ENCODE assay signal across 20 cellular contexts in the genomic region with DNA sequence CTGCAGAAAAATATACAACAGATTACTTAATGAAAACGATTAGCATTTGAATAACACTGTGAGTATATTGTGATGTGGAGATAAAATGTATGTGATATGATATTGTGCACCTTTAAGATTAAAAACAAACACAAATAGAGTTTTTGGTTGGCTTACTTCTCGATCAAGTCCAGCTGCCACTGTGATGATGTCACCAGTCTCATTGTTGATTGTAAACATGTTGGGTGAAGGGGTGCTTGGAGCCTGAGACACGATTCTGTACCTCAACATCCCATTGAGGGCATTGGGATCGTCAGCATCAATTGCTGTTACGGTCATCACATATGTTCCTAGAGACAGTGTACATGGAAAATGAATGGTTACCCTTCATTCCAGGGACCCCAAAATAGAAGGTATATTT.
A peak's percentile ranks its signal among the peaks of the same experiment; 100 is the strongest.
DNase-seq lines count a peak whose midpoint lies in the region; ATAC-seq, FAIRE-seq and TF ChIP-seq lines count a peak whose summit lies in the region.
"Had no signal": no experiment of that assay in that cellular context is flagged by ENCODE, and none has a peak within 500 bp of the region (broad histone marks: within the 10 kb centered on the region; RNA-seq: fewer than 3 reads in every experiment).

No MANE protein-coding gene starts in this region.

- H3K27ac Mint-ChIP-seq in natural killer cell treated with Interleukin-12 subunit alpha and Interleukin-12 subunit beta and Interleukin-15 and Interleukin-18, amount 100 ng/mL, for 72 hours, result no peak overlapping the region

- H3K4me1 Mint-ChIP-seq in natural killer cell treated with Interleukin-12 subunit alpha and Interleukin-12 subunit beta and Interleukin-15 and Interleukin-18, amount 100 ng/mL, for 72 hours (ENCODE audit: low read depth in 2 of 2), result no peaks in the 10 kb centered on the region

- no peaks in the 10 kb centered on the region for H3K27me3 ChIP-seq in left ventricle myocardium inferior (ENCODE audit: low read depth)
- no peaks in the 10 kb centered on the region for H3K27me3 ChIP-seq in testis
- H3K27me3 ChIP-seq: SJSA1 had no signal

- H3K9me3 Mint-ChIP-seq in natural killer cell treated with Interleukin-12 subunit alpha and Interleukin-12 subunit beta and Interleukin-15 and Interleukin-18, amount 100 ng/mL, for 72 hours, result peaks cover 3% of the 10 kb centered on the region

- ATAC-seq in Right ventricle myocardium superior (ENCODE audit: poor library complexity), result no peak
- ATAC-seq in natural killer cell treated with Interleukin-12 subunit alpha and Interleukin-12 subunit beta and Interleukin-15 and Interleukin-18, amount 100 ng/mL, for 72 hours, result no peak
- ATAC-seq: K562, PC-3 had no signal

- TF ChIP-seq CTCF in left ventricle myocardium inferior (IDR thresholded peaks at IDR 0.05; ENCODE audit: borderline replicate concordance) (no peak), testis (IDR thresholded peaks at IDR 0.05) (no peak)

- TF ChIP-seq POLR2A in testis (IDR thresholded peaks at IDR 0.05), result no peak

- no peak for FAIRE-seq in frontal cortex (lab: Jason Lieb, UNC)
- FAIRE-seq: A204.1, GM12891, GM18507, K562 had no signal

- H3K36me3 Mint-ChIP-seq in natural killer cell treated with Interleukin-12 subunit alpha and Interleukin-12 subunit beta and Interleukin-15 and Interleukin-18, amount 100 ng/mL, for 72 hours, result no peaks in the 10 kb centered on the region

- no peaks in the 10 kb centered on the region for H3K9me3 ChIP-seq in left ventricle myocardium inferior (replicated peaks)
- H3K9me3 ChIP-seq in testis, result no peaks in the 10 kb centered on the region
- H3K9me3 ChIP-seq: SJSA1 had no signal

- H3K4me3 ChIP-seq in left ventricle myocardium inferior (no peak overlapping the region), testis (no peak overlapping the region)
- H3K4me3 ChIP-seq: K562, SJSA1 had no signal

- DNase-seq in left ventricle myocardium inferior, result no peak
- DNase-seq in Right ventricle myocardium superior, result no peak
- peak; percentile 44 for DNase-seq in inferior parietal cortex (ENCODE audit: extremely low spot score)
- peak; percentile 68 for DNase-seq in superior temporal gyrus (ENCODE audit: extremely low spot score)
- no peak for DNase-seq in testis
- DNase-seq in frontal cortex (ENCODE audit: low spot score in 2 of 2), result no peak
- no peak for DNase-seq in natural killer cell treated with Interleukin-12 subunit alpha and Interleukin-12 subunit beta and Interleukin-15 and Interleukin-18, amount 100 ng/mL, for 72 hours (ENCODE audit: low spot score)
- DNase-seq: COR-L47, GOT3, NCI-H1436, NCI-H2029, NCI-H510A, NCI-H774, PC-3 had no signal

- H3K27ac ChIP-seq in left ventricle myocardium inferior (replicated peaks) (peak overlapping the region; percentile 68), angular gyrus (ENCODE audit: low read depth, low read length) (peak overlapping the region; percentile 84), testis (no peak overlapping the region)
- H3K27ac ChIP-seq: SJSA1 had no signal

- intact Hi-C loops in left ventricle myocardium inferior (cut with micrococcal nuclease), result loop anchor here (10.0 kb wide), 1 partner anchor 62 kb away; no protein-coding TSS in a partner anchor
- intact Hi-C loops in Right ventricle myocardium superior (cut with DNase I), result no loop called here
- intact Hi-C loops in testis (cut with DNase I; ENCODE audit: low total_unique reads), result no loop called here

- H3K4me3 Mint-ChIP-seq in natural killer cell treated with Interleukin-12 subunit alpha and Interleukin-12 subunit beta and Interleukin-15 and Interleukin-18, amount 100 ng/mL, for 72 hours, result no peak overlapping the region

- H3K4me1 ChIP-seq in left ventricle myocardium inferior (peaks cover 38% of the 10 kb centered on the region), testis (no peaks in the 10 kb centered on the region)
- H3K4me1 ChIP-seq: SJSA1 had no signal

- no peaks in the 10 kb centered on the region for H3K27me3 Mint-ChIP-seq in natural killer cell treated with Interleukin-12 subunit alpha and Interleukin-12 subunit beta and Interleukin-15 and Interleukin-18, amount 100 ng/mL, for 72 hours

- WGBS in testis, 2 donors, result 88 to 89% methylated on average over 5 of the region's 5 CpGs

- H3K36me3 ChIP-seq in left ventricle myocardium inferior, result peaks cover 13% of the 10 kb centered on the region
- no peaks in the 10 kb centered on the region for H3K36me3 ChIP-seq in testis (ENCODE audit: low read depth, missing control alignments)

Comparison
In these comparisons a context has a peak if more than half of its experiments do, and no peak if none do; other contexts are left out.
1. DNase-seq: peak in inferior parietal cortex (single experiment) and superior temporal gyrus (single experiment); none in left ventricle myocardium inferior (single experiment), Right ventricle myocardium superior (single experiment), testis (single experiment), frontal cortex (0 of 2) and natural killer cell treated with Interleukin-12 subunit alpha and Interleukin-12 subunit beta and Interleukin-15 and Interleukin-18, amount 100 ng/mL, for 72 hours (single experiment).
2. H3K27ac ChIP-seq: peak in left ventricle myocardium inferior (single experiment) and angular gyrus (single experiment); none in testis (0 of 2).